Comparison of ENCODE assay signal across 16 cellular contexts in the genomic region with DNA sequence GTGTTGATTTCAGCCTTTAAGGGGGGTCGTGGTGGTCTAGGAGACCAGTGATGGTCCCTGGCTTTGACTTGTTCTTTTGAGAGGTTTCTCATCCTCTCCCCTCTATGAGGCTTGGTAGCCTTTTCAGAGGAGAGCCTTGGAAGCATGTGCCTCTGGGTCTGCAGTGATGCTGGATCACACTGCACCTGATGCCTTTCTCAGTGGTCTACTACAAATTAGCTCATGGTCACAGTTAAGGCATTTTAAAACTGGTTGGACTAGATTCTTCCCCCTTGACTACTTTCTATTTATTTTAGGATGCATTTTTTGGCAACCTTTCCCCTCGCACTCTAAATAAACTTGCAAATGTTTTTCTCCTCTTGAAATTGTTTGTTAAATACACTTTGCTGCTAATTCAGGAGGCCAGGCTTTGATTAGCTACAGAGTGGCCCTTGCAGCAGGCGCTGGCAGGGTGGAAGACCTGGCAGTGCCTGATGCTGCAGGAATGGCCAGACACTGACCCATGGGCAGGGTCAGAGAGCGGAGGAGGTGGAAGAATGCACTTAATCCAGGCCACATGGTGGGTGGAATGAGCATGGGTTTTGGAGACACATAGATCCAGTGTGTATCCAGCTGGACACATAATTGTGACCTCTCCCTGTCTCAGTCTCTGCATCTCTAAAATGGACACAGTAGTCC.
"Had no signal": no experiment of that assay in that cellular context is flagged by ENCODE, and none has a peak within 500 bp of the region (broad histone marks: within the 10 kb centered on the region; RNA-seq: fewer than 3 reads in every experiment).

No MANE protein-coding gene starts in this region.

- DNase-seq: activated CD4-positive, alpha-beta T cell treated with anti-CD3 and anti-CD28 coated beads, Interleukin-2, amount 50 U/mL, for 4 hours; activated CD4-positive, CD25-positive, alpha-beta regulatory T cell treated with anti-CD3 and anti-CD28 coated beads, Interleukin-2, amount 50 U/mL, for 72 hours; activated naive CD4-positive, alpha-beta T cell; activated naive CD8-positive, alpha-beta T cell treated with anti-CD3 and anti-CD28 coated beads, Interleukin-2, amount 10 ng/mL, durations not matched to agents 7 days and 5 days; activated T-cell treated with anti-CD3 and anti-CD28 coated beads for 4 hours; anterior cingulate cortex; brain microvascular endothelial cell; effector memory CD4-positive, alpha-beta T cell; mesenchymal stem cell; nucleus accumbens; posterior cingulate gyrus; stimulated activated naive CD8-positive, alpha-beta T cell treated with anti-CD3 and anti-CD28 coated beads, Interleukin-15, amount 100 ng/mL, for 72 hours had no signal

- ATAC-seq: natural killer cell treated with Interleukin-12 subunit alpha and Interleukin-12 subunit beta and Interleukin-15 and Interleukin-18, amount 100 ng/mL, for 72 hours; stimulated activated naive CD8-positive, alpha-beta T cell treated with anti-CD3 and anti-CD28 coated beads, Interleukin-15, amount 100 ng/mL, for 72 hours had no signal

- H3K27ac Mint-ChIP-seq: activated naive CD8-positive, alpha-beta T cell treated with anti-CD3 and anti-CD28 coated beads, Interleukin-2, amount 10 ng/mL, durations not matched to agents 7 days and 5 days; dendritic cell treated with granulocyte-macrophage colony-stimulating factor and Interleukin-4, amounts not matched to agents 40 ng/mL and 50 ng/mL, for 4 days; natural killer cell treated with Interleukin-12 subunit alpha and Interleukin-12 subunit beta and Interleukin-15 and Interleukin-18, amount 100 ng/mL, for 72 hours; stimulated activated naive CD8-positive, alpha-beta T cell treated with anti-CD3 and anti-CD28 coated beads, Interleukin-15, amount 100 ng/mL, for 72 hours; T-helper 2 cell treated with Interferon-gamma antibody and Interleukin-4, amounts not matched to agents 5 μg/mL and 100 μg/mL, for 36 hours had no signal

- H3K4me3 ChIP-seq: gastrocnemius medialis had no signal

- H3K36me3 ChIP-seq: brain microvascular endothelial cell, gastrocnemius medialis had no signal

- H3K4me1 Mint-ChIP-seq: activated naive CD8-positive, alpha-beta T cell treated with anti-CD3 and anti-CD28 coated beads, Interleukin-2, amount 10 ng/mL, durations not matched to agents 7 days and 5 days had no signal

- H3K9me3 Mint-ChIP-seq: activated naive CD8-positive, alpha-beta T cell treated with anti-CD3 and anti-CD28 coated beads, Interleukin-2, amount 10 ng/mL, durations not matched to agents 7 days and 5 days; dendritic cell treated with granulocyte-macrophage colony-stimulating factor and Interleukin-4, amounts not matched to agents 40 ng/mL and 50 ng/mL, for 4 days; natural killer cell treated with Interleukin-12 subunit alpha and Interleukin-12 subunit beta and Interleukin-15 and Interleukin-18, amount 100 ng/mL, for 72 hours; stimulated activated naive CD8-positive, alpha-beta T cell treated with anti-CD3 and anti-CD28 coated beads, Interleukin-15, amount 100 ng/mL, for 72 hours; T-helper 2 cell treated with Interferon-gamma antibody and Interleukin-4, amounts not matched to agents 5 μg/mL and 100 μg/mL, for 36 hours had no signal

- H3K27ac ChIP-seq: brain microvascular endothelial cell had no signal

- H3K27me3 Mint-ChIP-seq: activated naive CD8-positive, alpha-beta T cell treated with anti-CD3 and anti-CD28 coated beads, Interleukin-2, amount 10 ng/mL, durations not matched to agents 7 days and 5 days; dendritic cell treated with granulocyte-macrophage colony-stimulating factor and Interleukin-4, amounts not matched to agents 40 ng/mL and 50 ng/mL, for 4 days; natural killer cell treated with Interleukin-12 subunit alpha and Interleukin-12 subunit beta and Interleukin-15 and Interleukin-18, amount 100 ng/mL, for 72 hours; stimulated activated naive CD8-positive, alpha-beta T cell treated with anti-CD3 and anti-CD28 coated beads, Interleukin-15, amount 100 ng/mL, for 72 hours had no signal

- H3K36me3 Mint-ChIP-seq: activated naive CD8-positive, alpha-beta T cell treated with anti-CD3 and anti-CD28 coated beads, Interleukin-2, amount 10 ng/mL, durations not matched to agents 7 days and 5 days; natural killer cell treated with Interleukin-12 subunit alpha and Interleukin-12 subunit beta and Interleukin-15 and Interleukin-18, amount 100 ng/mL, for 72 hours had no signal

- H3K9me3 ChIP-seq: gastrocnemius medialis had no signal

- H3K27me3 ChIP-seq: brain microvascular endothelial cell, gastrocnemius medialis had no signal

- H3K4me3 Mint-ChIP-seq: activated naive CD8-positive, alpha-beta T cell treated with anti-CD3 and anti-CD28 coated beads, Interleukin-2, amount 10 ng/mL, durations not matched to agents 7 days and 5 days; dendritic cell treated with granulocyte-macrophage colony-stimulating factor and Interleukin-4, amounts not matched to agents 40 ng/mL and 50 ng/mL, for 4 days; natural killer cell treated with Interleukin-12 subunit alpha and Interleukin-12 subunit beta and Interleukin-15 and Interleukin-18, amount 100 ng/mL, for 72 hours; stimulated activated naive CD8-positive, alpha-beta T cell treated with anti-CD3 and anti-CD28 coated beads, Interleukin-15, amount 100 ng/mL, for 72 hours; T-helper 2 cell treated with Interferon-gamma antibody and Interleukin-4, amounts not matched to agents 5 μg/mL and 100 μg/mL, for 36 hours had no signal
